ENCODE assay signal across 8 cellular contexts in the genomic region with DNA sequence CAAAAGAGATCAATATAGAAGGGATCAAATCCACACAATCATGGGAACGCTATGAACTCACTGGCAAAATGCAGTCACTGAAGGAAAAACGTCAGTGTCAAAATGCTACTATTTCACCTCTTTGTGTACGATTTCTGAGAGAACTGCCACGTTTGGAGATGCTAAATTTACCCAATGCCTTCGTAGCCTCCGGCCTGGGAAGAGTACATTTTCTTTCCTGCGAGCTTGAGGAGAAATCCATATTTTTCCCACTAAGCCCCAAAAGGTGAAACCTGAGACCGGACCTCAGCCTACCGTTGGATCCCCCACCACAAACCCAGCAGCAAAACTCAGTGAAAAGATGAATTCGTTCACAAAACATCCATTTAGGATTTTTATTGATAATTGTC.
DNase-seq lines count a peak whose midpoint lies in the region; ATAC-seq and TF ChIP-seq lines count a peak whose summit lies in the region.

No MANE protein-coding gene starts in this region.

- peak overlapping the region; percentile 73 for H3K4me2 ChIP-seq in MM.1S (ENCODE audit: low read depth, low read length)

- H3K4me3 Mint-ChIP-seq in Calu3 (ENCODE audit: low read depth, unreplicated experiment): peak overlapping the region; percentile 94

- peak overlapping the region; percentile 72 for H3K4me3 ChIP-seq in MM.1S (ENCODE audit: low read length)

- no peak overlapping the region for H3K27ac ChIP-seq in MM.1S (ENCODE audit: low read length)
- peak overlapping the region; percentile 20 for H3K27ac ChIP-seq in cingulate gyrus (ENCODE audit: low read depth, low read length)

- no peaks in the 10 kb centered on the region for H3K9me2 ChIP-seq in MM.1S (replicated peaks; ENCODE audit: insufficient read depth, low read length)

- intact Hi-C loops in Calu3 (cut with micrococcal nuclease; ENCODE audit: unreplicated experiment): no loop called here

- peaks cover 21% of the 10 kb centered on the region for H3K27me3 Mint-ChIP-seq in Calu3 (ENCODE audit: unreplicated experiment)

- peaks cover 15% of the 10 kb centered on the region for H3K4me1 Mint-ChIP-seq in Calu3 (ENCODE audit: low read depth, unreplicated experiment)

- H3K36me3 Mint-ChIP-seq in Calu3 (ENCODE audit: insufficient read depth, unreplicated experiment): peaks cover 25% of the 10 kb centered on the region

- peak overlapping the region; percentile 30; the same call in 1 of the 2 replicates for H3K9ac ChIP-seq in MM.1S (ENCODE audit: low read length)

- H4K20me1 ChIP-seq in MM.1S (ENCODE audit: insufficient read depth, low read length): no peaks in the 10 kb centered on the region

- H3K4me1 ChIP-seq in MM.1S (ENCODE audit: low read length): no peaks in the 10 kb centered on the region

- no peaks in the 10 kb centered on the region for H3K9me3 ChIP-seq in MM.1S (replicated peaks; ENCODE audit: insufficient read depth, low read length)

- CTCF ChIA-PET in Calu3 (lab: Charles Lee): interaction anchor here (0.6 to 1.1 kb wide), 2 partner anchors 39 to 71 kb away, joined by 3 to 4 read pairs; a partner anchor contains a TSS

- H2AFZ ChIP-seq in MM.1S (ENCODE audit: low read length): peak overlapping the region; percentile 46

- H3F3A ChIP-seq in MM.1S (ENCODE audit: insufficient read depth, low read length): no peaks in the 10 kb centered on the region

- H3K27ac Mint-ChIP-seq in Calu3 (ENCODE audit: unreplicated experiment): peak overlapping the region; percentile 95

- peaks cover 14% of the 10 kb centered on the region; the same call in 1 of the 2 replicates for H3K27me3 ChIP-seq in MM.1S (replicated peaks; ENCODE audit: insufficient read depth, low read length)

- DNase-seq in Calu3 (no peak), MM.1S (no peak), omental fat pad (ENCODE audit: low spot score) (no peak), T-helper 9 cell (no peak)
- DNase-seq in central memory CD4-positive, alpha-beta T cell: no peak

- H3K9me3 Mint-ChIP-seq in Calu3 (ENCODE audit: low read depth, unreplicated experiment): no peaks in the 10 kb centered on the region

- no peak for TF ChIP-seq CTCF in Calu3 (IDR thresholded peaks at IDR 0.05; ENCODE audit: unreplicated experiment)
- no peak for TF ChIP-seq CTCF in MM.1S (IDR thresholded peaks at IDR 0.05; ENCODE audit: low read length)
- TF ChIP-seq CTCF in omental fat pad (IDR thresholded peaks at IDR 0.05): no peak

- no peaks in the 10 kb centered on the region for H3K36me3 ChIP-seq in MM.1S (replicated peaks; ENCODE audit: insufficient read depth, low read length)

- no TSS peak for BruUV-seq in Calu3 (replicated peaks; lab: Mats Ljungman, UMichigan)

- no peaks in the 10 kb centered on the region for H3K79me2 ChIP-seq in MM.1S (ENCODE audit: low read length)

- ATAC-seq in omental fat pad (ENCODE audit: low FRiP score): peak; percentile 28
- no peak for ATAC-seq in GM18502 (IDR thresholded peaks at IDR 0.05; ENCODE audit: poor library complexity, unreplicated experiment)
- ATAC-seq in GM18519 (IDR thresholded peaks at IDR 0.05; ENCODE audit: low FRiP score, unreplicated experiment): no peak
